In the genomic region with DNA sequence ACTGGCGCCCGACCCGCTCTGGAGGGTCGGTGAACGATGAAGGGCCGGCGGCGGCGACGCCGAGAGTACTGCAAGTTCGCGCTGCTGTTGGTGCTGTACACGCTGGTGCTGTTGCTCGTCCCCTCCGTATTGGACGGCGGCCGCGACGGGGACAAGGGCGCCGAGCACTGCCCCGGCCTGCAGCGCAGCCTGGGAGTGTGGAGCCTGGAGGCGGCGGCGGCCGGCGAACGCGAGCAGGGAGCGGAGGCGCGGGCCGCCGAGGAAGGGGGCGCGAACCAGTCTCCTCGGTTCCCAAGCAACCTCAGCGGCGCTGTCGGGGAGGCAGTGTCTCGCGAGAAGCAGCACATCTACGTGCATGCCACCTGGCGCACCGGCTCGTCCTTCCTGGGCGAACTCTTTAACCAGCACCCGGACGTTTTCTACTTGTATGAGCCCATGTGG, we compare ENCODE assay signal across 1 cellular context.
TF ChIP-seq lines count a peak whose summit lies in the region.

No MANE protein-coding gene starts in this region.

TF ChIP-seq in HepG2, 621 proteins besides CTCF, POLR2A, EP300 and RAD21 (continued from another document and continues in another):
- TF ChIP-seq, protein P1, sequence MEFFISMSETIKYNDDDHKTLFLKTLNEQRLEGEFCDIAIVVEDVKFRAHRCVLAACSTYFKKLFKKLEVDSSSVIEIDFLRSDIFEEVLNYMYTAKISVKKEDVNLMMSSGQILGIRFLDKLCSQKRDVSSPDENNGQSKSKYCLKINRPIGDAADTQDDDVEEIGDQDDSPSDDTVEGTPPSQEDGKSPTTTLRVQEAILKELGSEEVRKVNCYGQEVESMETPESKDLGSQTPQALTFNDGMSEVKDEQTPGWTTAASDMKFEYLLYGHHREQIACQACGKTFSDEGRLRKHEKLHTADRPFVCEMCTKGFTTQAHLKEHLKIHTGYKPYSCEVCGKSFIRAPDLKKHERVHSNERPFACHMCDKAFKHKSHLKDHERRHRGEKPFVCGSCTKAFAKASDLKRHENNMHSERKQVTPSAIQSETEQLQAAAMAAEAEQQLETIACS (CRISPR knock-in tag; IDR thresholded peaks at IDR 0.05): 0 out of 2 replicates have a peak, but pooled peaks have one; percentile 52
- TF ChIP-seq ELF3 (CRISPR knock-in tag; IDR thresholded peaks at IDR 0.05) (no peak), ZNF549 (CRISPR knock-in tag; IDR thresholded peaks at IDR 0.05) (no peak), NFKB2 (CRISPR knock-in tag; IDR thresholded peaks at IDR 0.05; ENCODE audit: borderline replicate concordance) (0 out of 2 replicates have a peak, but pooled peaks have one; percentile 9), SAP130 (CRISPR knock-in tag; IDR thresholded peaks at IDR 0.05; ENCODE audit: low read depth) (peak; percentile 48), MXI1 (IDR thresholded peaks at IDR 0.05; ENCODE audit: borderline replicate concordance, low read depth, low read length) (peak; percentile 12; the same call in 1 of the 3 replicates), KAT7 (CRISPR knock-in tag; IDR thresholded peaks at IDR 0.05; ENCODE audit: borderline replicate concordance) (0 out of 2 replicates have a peak, but pooled peaks have one; percentile 60), RORA (CRISPR knock-in tag; IDR thresholded peaks at IDR 0.05) (no peak), ZFY (CRISPR knock-in tag; IDR thresholded peaks at IDR 0.05) (peak; percentile 60; the same call in 1 of the 2 replicates), RBFOX2 (IDR thresholded peaks at IDR 0.05; ENCODE audit: low read depth, low read length) (peak; percentile 59; the same call in 1 of the 2 replicates), ZNF331 (CRISPR knock-in tag; IDR thresholded peaks at IDR 0.05) (peak; percentile 20; the same call in 1 of the 2 replicates), CCDC6 (CRISPR knock-in tag; IDR thresholded peaks at IDR 0.05) (no peak), HES4 (CRISPR knock-in tag; IDR thresholded peaks at IDR 0.05; ENCODE audit: borderline replicate concordance) (0 out of 2 replicates have a peak, but pooled peaks have one; percentile 41), GATAD1 (CRISPR knock-in tag; IDR thresholded peaks at IDR 0.05) (0 out of 2 replicates have a peak, but pooled peaks have one; percentile 26), THAP11 (CRISPR knock-in tag; IDR thresholded peaks at IDR 0.05) (0 out of 2 replicates have a peak, but pooled peaks have one; percentile 34), ZNF777 (CRISPR knock-in tag; IDR thresholded peaks at IDR 0.05) (peak; percentile 99), ZNF616 (CRISPR knock-in tag; IDR thresholded peaks at IDR 0.05; ENCODE audit: low read depth) (0 out of 2 replicates have a peak, but pooled peaks have one; percentile 14), KDM5B (CRISPR knock-in tag; IDR thresholded peaks at IDR 0.05; ENCODE audit: borderline replicate concordance) (peak; percentile 9; the same call in 1 of the 2 replicates), KLF6 (CRISPR knock-in tag; IDR thresholded peaks at IDR 0.05) (0 out of 2 replicates have a peak, but pooled peaks have one; percentile 35), ZNF558 (CRISPR knock-in tag; IDR thresholded peaks at IDR 0.05; ENCODE audit: borderline replicate concordance) (peak; percentile 55; the same call in 1 of the 2 replicates), CHD2 (IDR thresholded peaks at IDR 0.05; ENCODE audit: low read depth, low read length) (peak; percentile 96), KDM2A (CRISPR knock-in tag; IDR thresholded peaks at IDR 0.05; ENCODE audit: borderline replicate concordance, low read depth) (0 out of 2 replicates have a peak, but pooled peaks have one; percentile 20), NCOA1 (CRISPR knock-in tag; IDR thresholded peaks at IDR 0.05) (peak; percentile 89), RFX1 (IDR thresholded peaks at IDR 0.05) (peak; percentile 13; the same call in 1 of the 2 replicates), KMT2A (CRISPR knock-in tag; IDR thresholded peaks at IDR 0.05) (0 out of 2 replicates have a peak, but pooled peaks have one; percentile 63)
- TF ChIP-seq, protein P2, sequence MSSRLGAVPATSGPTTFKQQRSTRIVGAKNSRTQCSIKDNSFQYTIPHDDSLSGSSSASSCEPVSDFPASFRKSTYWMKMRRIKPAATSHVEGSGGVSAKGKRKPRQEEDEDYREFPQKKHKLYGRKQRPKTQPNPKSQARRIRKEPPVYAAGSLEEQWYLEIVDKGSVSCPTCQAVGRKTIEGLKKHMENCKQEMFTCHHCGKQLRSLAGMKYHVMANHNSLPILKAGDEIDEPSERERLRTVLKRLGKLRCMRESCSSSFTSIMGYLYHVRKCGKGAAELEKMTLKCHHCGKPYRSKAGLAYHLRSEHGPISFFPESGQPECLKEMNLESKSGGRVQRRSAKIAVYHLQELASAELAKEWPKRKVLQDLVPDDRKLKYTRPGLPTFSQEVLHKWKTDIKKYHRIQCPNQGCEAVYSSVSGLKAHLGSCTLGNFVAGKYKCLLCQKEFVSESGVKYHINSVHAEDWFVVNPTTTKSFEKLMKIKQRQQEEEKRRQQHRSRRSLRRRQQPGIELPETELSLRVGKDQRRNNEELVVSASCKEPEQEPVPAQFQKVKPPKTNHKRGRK (CRISPR knock-in tag; IDR thresholded peaks at IDR 0.05): no peak
- TF ChIP-seq, protein P3, sequence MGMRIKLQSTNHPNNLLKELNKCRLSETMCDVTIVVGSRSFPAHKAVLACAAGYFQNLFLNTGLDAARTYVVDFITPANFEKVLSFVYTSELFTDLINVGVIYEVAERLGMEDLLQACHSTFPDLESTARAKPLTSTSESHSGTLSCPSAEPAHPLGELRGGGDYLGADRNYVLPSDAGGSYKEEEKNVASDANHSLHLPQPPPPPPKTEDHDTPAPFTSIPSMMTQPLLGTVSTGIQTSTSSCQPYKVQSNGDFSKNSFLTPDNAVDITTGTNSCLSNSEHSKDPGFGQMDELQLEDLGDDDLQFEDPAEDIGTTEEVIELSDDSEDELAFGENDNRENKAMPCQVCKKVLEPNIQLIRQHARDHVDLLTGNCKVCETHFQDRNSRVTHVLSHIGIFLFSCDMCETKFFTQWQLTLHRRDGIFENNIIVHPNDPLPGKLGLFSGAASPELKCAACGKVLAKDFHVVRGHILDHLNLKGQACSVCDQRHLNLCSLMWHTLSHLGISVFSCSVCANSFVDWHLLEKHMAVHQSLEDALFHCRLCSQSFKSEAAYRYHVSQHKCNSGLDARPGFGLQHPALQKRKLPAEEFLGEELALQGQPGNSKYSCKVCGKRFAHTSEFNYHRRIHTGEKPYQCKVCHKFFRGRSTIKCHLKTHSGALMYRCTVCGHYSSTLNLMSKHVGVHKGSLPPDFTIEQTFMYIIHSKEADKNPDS (CRISPR knock-in tag; IDR thresholded peaks at IDR 0.05): peak; percentile 42; the same call in 1 of the 2 replicates
- TF ChIP-seq, protein P4, sequence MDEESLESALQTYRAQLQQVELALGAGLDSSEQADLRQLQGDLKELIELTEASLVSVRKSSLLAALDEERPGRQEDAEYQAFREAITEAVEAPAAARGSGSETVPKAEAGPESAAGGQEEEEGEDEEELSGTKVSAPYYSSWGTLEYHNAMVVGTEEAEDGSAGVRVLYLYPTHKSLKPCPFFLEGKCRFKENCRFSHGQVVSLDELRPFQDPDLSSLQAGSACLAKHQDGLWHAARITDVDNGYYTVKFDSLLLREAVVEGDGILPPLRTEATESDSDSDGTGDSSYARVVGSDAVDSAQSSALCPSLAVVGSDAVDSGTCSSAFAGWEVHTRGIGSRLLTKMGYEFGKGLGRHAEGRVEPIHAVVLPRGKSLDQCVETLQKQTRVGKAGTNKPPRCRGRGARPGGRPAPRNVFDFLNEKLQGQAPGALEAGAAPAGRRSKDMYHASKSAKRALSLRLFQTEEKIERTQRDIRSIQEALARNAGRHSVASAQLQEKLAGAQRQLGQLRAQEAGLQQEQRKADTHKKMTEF (CRISPR knock-in tag; IDR thresholded peaks at IDR 0.05): peak; percentile 29; the same call in 1 of the 2 replicates
- TF ChIP-seq, protein P5, sequence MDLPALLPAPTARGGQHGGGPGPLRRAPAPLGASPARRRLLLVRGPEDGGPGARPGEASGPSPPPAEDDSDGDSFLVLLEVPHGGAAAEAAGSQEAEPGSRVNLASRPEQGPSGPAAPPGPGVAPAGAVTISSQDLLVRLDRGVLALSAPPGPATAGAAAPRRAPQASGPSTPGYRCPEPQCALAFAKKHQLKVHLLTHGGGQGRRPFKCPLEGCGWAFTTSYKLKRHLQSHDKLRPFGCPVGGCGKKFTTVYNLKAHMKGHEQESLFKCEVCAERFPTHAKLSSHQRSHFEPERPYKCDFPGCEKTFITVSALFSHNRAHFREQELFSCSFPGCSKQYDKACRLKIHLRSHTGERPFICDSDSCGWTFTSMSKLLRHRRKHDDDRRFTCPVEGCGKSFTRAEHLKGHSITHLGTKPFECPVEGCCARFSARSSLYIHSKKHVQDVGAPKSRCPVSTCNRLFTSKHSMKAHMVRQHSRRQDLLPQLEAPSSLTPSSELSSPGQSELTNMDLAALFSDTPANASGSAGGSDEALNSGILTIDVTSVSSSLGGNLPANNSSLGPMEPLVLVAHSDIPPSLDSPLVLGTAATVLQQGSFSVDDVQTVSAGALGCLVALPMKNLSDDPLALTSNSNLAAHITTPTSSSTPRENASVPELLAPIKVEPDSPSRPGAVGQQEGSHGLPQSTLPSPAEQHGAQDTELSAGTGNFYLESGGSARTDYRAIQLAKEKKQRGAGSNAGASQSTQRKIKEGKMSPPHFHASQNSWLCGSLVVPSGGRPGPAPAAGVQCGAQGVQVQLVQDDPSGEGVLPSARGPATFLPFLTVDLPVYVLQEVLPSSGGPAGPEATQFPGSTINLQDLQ (CRISPR knock-in tag; IDR thresholded peaks at IDR 0.05): 0 out of 2 replicates have a peak, but pooled peaks have one; percentile 13
- TF ChIP-seq, protein P6, sequence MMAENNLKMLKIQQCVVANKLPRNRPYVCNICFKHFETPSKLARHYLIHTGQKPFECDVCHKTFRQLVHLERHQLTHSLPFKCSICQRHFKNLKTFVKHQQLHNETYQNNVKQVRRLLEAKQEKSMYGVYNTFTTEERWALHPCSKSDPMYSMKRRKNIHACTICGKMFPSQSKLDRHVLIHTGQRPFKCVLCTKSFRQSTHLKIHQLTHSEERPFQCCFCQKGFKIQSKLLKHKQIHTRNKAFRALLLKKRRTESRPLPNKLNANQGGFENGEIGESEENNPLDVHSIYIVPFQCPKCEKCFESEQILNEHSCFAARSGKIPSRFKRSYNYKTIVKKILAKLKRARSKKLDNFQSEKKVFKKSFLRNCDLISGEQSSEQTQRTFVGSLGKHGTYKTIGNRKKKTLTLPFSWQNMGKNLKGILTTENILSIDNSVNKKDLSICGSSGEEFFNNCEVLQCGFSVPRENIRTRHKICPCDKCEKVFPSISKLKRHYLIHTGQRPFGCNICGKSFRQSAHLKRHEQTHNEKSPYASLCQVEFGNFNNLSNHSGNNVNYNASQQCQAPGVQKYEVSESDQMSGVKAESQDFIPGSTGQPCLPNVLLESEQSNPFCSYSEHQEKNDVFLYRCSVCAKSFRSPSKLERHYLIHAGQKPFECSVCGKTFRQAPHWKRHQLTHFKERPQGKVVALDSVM (CRISPR knock-in tag; IDR thresholded peaks at IDR 0.05): peak; percentile 51; the same call in 1 of the 2 replicates
- TF ChIP-seq, protein P7, sequence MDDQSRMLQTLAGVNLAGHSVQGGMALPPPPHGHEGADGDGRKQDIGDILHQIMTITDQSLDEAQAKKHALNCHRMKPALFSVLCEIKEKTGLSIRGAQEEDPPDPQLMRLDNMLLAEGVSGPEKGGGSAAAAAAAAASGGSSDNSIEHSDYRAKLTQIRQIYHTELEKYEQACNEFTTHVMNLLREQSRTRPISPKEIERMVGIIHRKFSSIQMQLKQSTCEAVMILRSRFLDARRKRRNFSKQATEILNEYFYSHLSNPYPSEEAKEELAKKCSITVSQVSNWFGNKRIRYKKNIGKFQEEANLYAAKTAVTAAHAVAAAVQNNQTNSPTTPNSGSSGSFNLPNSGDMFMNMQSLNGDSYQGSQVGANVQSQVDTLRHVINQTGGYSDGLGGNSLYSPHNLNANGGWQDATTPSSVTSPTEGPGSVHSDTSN (CRISPR knock-in tag; IDR thresholded peaks at IDR 0.05; ENCODE audit: borderline replicate concordance): no peak
- TF ChIP-seq, protein P8, sequence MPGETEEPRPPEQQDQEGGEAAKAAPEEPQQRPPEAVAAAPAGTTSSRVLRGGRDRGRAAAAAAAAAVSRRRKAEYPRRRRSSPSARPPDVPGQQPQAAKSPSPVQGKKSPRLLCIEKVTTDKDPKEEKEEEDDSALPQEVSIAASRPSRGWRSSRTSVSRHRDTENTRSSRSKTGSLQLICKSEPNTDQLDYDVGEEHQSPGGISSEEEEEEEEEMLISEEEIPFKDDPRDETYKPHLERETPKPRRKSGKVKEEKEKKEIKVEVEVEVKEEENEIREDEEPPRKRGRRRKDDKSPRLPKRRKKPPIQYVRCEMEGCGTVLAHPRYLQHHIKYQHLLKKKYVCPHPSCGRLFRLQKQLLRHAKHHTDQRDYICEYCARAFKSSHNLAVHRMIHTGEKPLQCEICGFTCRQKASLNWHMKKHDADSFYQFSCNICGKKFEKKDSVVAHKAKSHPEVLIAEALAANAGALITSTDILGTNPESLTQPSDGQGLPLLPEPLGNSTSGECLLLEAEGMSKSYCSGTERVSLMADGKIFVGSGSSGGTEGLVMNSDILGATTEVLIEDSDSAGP (CRISPR knock-in tag; IDR thresholded peaks at IDR 0.05; ENCODE audit: borderline replicate concordance): peak; percentile 32; the same call in 1 of the 2 replicates
- TF ChIP-seq, protein P9, sequence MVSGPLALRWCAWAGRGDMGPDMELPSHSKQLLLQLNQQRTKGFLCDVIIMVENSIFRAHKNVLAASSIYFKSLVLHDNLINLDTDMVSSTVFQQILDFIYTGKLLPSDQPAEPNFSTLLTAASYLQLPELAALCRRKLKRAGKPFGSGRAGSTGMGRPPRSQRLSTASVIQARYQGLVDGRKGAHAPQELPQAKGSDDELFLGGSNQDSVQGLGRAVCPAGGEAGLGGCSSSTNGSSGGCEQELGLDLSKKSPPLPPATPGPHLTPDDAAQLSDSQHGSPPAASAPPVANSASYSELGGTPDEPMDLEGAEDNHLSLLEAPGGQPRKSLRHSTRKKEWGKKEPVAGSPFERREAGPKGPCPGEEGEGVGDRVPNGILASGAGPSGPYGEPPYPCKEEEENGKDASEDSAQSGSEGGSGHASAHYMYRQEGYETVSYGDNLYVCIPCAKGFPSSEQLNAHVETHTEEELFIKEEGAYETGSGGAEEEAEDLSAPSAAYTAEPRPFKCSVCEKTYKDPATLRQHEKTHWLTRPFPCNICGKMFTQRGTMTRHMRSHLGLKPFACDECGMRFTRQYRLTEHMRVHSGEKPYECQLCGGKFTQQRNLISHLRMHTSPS (CRISPR knock-in tag; IDR thresholded peaks at IDR 0.05; ENCODE audit: low read depth): no peak
- TF ChIP-seq, protein P10, sequence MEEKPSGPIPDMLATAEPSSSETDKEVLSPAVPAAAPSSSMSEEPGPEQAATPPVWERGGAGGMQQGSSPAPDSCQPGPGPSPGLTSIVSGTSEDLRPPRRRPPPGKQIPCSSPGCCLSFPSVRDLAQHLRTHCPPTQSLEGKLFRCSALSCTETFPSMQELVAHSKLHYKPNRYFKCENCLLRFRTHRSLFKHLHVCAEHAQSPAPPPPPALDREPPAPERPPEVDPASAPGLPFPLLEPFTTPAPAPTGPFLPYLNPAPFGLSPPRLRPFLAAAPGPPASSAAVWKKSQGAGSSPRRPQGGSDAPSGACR (CRISPR knock-in tag; IDR thresholded peaks at IDR 0.05): 0 out of 2 replicates have a peak, but pooled peaks have one; percentile 54
